ENCODE assay signal across 1 cellular context in genomic region chr15:64841258-64842098, GRCh38.
TF ChIP-seq lines count a peak whose summit lies in the region.

PLEKHO2 (plus strand) TSS chr15:64841915; CDS start chr15:64842017, 102 bp downstream.

TF ChIP-seq in HEK293, 187 proteins besides CTCF, POLR2A, EP300 and RAD21 (continued from another document and continues in another):
- no peak for TF ChIP-seq ZNF302 (tag by site-specific recombination; IDR thresholded peaks at IDR 0.05; ENCODE audit: low read depth)
- no peak for TF ChIP-seq MYNN (tag by site-specific recombination; IDR thresholded peaks at IDR 0.05; ENCODE audit: borderline replicate concordance)
- TF ChIP-seq, protein P1, sequence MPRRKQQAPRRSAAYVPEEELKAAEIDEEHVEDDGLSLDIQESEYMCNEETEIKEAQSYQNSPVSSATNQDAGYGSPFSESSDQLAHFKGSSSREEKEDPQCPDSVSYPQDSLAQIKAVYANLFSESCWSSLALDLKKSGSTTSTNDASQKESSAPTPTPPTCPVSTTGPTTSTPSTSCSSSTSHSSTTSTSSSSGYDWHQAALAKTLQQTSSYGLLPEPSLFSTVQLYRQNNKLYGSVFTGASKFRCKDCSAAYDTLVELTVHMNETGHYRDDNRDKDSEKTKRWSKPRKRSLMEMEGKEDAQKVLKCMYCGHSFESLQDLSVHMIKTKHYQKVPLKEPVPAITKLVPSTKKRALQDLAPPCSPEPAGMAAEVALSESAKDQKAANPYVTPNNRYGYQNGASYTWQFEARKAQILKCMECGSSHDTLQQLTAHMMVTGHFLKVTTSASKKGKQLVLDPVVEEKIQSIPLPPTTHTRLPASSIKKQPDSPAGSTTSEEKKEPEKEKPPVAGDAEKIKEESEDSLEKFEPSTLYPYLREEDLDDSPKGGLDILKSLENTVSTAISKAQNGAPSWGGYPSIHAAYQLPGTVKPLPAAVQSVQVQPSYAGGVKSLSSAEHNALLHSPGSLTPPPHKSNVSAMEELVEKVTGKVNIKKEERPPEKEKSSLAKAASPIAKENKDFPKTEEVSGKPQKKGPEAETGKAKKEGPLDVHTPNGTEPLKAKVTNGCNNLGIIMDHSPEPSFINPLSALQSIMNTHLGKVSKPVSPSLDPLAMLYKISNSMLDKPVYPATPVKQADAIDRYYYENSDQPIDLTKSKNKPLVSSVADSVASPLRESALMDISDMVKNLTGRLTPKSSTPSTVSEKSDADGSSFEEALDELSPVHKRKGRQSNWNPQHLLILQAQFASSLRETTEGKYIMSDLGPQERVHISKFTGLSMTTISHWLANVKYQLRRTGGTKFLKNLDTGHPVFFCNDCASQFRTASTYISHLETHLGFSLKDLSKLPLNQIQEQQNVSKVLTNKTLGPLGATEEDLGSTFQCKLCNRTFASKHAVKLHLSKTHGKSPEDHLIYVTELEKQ (tag by site-specific recombination; IDR thresholded peaks at IDR 0.05; ENCODE audit: borderline replicate concordance) = no peak
- no peak for TF ChIP-seq ZNF449 (tag by site-specific recombination; IDR thresholded peaks at IDR 0.05)
- no peak; the same call in 1 of the 2 replicates for TF ChIP-seq SP7 (tag by site-specific recombination; IDR thresholded peaks at IDR 0.05)
- no peak for TF ChIP-seq ZNF24 (tag by site-specific recombination; IDR thresholded peaks at IDR 0.05)
- no peak for TF ChIP-seq ZNF747 (tag by site-specific recombination; IDR thresholded peaks at IDR 0.05)
- no peak for TF ChIP-seq ZNF488 (tag by site-specific recombination; IDR thresholded peaks at IDR 0.05)
- TF ChIP-seq ZNF555 (tag by site-specific recombination; conservative IDR thresholded peaks at IDR 0.05) = no peak
- no peak for TF ChIP-seq ZNF776 (tag by site-specific recombination; IDR thresholded peaks at IDR 0.05; ENCODE audit: borderline replicate concordance)
- no peak for TF ChIP-seq ZNF549 (tag by site-specific recombination; IDR thresholded peaks at IDR 0.05)
- TF ChIP-seq, protein P2, sequence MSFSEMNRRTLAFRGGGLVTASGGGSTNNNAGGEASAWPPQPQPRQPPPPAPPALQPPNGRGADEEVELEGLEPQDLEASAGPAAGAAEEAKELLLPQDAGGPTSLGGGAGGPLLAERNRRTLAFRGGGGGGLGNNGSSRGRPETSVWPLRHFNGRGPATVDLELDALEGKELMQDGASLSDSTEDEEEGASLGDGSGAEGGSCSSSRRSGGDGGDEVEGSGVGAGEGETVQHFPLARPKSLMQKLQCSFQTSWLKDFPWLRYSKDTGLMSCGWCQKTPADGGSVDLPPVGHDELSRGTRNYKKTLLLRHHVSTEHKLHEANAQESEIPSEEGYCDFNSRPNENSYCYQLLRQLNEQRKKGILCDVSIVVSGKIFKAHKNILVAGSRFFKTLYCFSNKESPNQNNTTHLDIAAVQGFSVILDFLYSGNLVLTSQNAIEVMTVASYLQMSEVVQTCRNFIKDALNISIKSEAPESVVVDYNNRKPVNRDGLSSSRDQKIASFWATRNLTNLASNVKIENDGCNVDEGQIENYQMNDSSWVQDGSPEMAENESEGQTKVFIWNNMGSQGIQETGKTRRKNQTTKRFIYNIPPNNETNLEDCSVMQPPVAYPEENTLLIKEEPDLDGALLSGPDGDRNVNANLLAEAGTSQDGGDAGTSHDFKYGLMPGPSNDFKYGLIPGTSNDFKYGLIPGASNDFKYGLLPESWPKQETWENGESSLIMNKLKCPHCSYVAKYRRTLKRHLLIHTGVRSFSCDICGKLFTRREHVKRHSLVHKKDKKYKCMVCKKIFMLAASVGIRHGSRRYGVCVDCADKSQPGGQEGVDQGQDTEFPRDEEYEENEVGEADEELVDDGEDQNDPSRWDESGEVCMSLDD (tag by site-specific recombination; IDR thresholded peaks at IDR 0.05) = no peak
- TF ChIP-seq ZNF544 (tag by site-specific recombination; IDR thresholded peaks at IDR 0.05) = no peak
- TF ChIP-seq GFI1B (tag by site-specific recombination; IDR thresholded peaks at IDR 0.05) = no peak
- peak; percentile 50 for TF ChIP-seq KLF8 (tag by site-specific recombination; IDR thresholded peaks at IDR 0.05)
- no peak for TF ChIP-seq ZNF274 (IDR thresholded peaks at IDR 0.05; ENCODE audit: low read length)
- TF ChIP-seq ZNF274 (tag by site-specific recombination; IDR thresholded peaks at IDR 0.05; ENCODE audit: borderline replicate concordance) = no peak
- no peak for TF ChIP-seq ZSCAN18 (tag by site-specific recombination; IDR thresholded peaks at IDR 0.05)
- no peak for TF ChIP-seq ZNF561 (tag by site-specific recombination; IDR thresholded peaks at IDR 0.05; ENCODE audit: borderline replicate concordance)
- TF ChIP-seq, protein P3, sequence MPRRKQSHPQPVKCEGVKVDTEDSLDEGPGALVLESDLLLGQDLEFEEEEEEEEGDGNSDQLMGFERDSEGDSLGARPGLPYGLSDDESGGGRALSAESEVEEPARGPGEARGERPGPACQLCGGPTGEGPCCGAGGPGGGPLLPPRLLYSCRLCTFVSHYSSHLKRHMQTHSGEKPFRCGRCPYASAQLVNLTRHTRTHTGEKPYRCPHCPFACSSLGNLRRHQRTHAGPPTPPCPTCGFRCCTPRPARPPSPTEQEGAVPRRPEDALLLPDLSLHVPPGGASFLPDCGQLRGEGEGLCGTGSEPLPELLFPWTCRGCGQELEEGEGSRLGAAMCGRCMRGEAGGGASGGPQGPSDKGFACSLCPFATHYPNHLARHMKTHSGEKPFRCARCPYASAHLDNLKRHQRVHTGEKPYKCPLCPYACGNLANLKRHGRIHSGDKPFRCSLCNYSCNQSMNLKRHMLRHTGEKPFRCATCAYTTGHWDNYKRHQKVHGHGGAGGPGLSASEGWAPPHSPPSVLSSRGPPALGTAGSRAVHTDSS (tag by site-specific recombination; IDR thresholded peaks at IDR 0.05) = no peak
- no peak for TF ChIP-seq ZNF366 (tag by site-specific recombination; conservative IDR thresholded peaks at IDR 0.05)
- peak; percentile 86 for TF ChIP-seq SP3 (tag by site-specific recombination; IDR thresholded peaks at IDR 0.05)
- TF ChIP-seq ZNF239 (tag by site-specific recombination; IDR thresholded peaks at IDR 0.05) = no peak
- no peak for TF ChIP-seq ZNF701 (tag by site-specific recombination; IDR thresholded peaks at IDR 0.05)
- no peak for TF ChIP-seq ZNF112 (tag by site-specific recombination; IDR thresholded peaks at IDR 0.05)
- TF ChIP-seq KLF7 (tag by site-specific recombination; IDR thresholded peaks at IDR 0.05; ENCODE audit: borderline replicate concordance) = 0 out of 2 replicates have a peak, but pooled peaks have one; percentile 21
- no peak for TF ChIP-seq ZNF423 (tag by site-specific recombination; IDR thresholded peaks at IDR 0.05)
- TF ChIP-seq ZNF48 (tag by site-specific recombination; IDR thresholded peaks at IDR 0.05) = no peak
- TF ChIP-seq ZNF529 (tag by site-specific recombination; IDR thresholded peaks at IDR 0.05; ENCODE audit: insufficient replicate concordance) = no peak
- TF ChIP-seq ELK4 (IDR thresholded peaks at IDR 0.05; ENCODE audit: borderline replicate concordance, low read depth, low read length) = no peak
- no peak for TF ChIP-seq ZBTB17 (tag by site-specific recombination; IDR thresholded peaks at IDR 0.05)
- no peak for TF ChIP-seq ATF2 (tag by site-specific recombination; IDR thresholded peaks at IDR 0.05; ENCODE audit: low read depth)
- TF ChIP-seq ZNF140 (tag by site-specific recombination; IDR thresholded peaks at IDR 0.05) = no peak
- TF ChIP-seq ZEB2 (tag by site-specific recombination; IDR thresholded peaks at IDR 0.05) = no peak
- TF ChIP-seq ZNF292 (tag by site-specific recombination; IDR thresholded peaks at IDR 0.05; ENCODE audit: borderline replicate concordance, low read depth) = no peak
- no peak for TF ChIP-seq ZNF692 (tag by site-specific recombination; IDR thresholded peaks at IDR 0.05)
- TF ChIP-seq ZFP41 (tag by site-specific recombination; IDR thresholded peaks at IDR 0.05; ENCODE audit: borderline replicate concordance) = no peak
- no peak for TF ChIP-seq ZFP3 (tag by site-specific recombination; IDR thresholded peaks at IDR 0.05; ENCODE audit: low read depth)
- no peak for TF ChIP-seq PBX3 (CRISPR knock-in tag; IDR thresholded peaks at IDR 0.05)
- no peak for TF ChIP-seq ZNF580 (tag by site-specific recombination; IDR thresholded peaks at IDR 0.05)
- TF ChIP-seq ZBTB21 (tag by site-specific recombination; IDR thresholded peaks at IDR 0.05) = no peak
- TF ChIP-seq, protein P4, sequence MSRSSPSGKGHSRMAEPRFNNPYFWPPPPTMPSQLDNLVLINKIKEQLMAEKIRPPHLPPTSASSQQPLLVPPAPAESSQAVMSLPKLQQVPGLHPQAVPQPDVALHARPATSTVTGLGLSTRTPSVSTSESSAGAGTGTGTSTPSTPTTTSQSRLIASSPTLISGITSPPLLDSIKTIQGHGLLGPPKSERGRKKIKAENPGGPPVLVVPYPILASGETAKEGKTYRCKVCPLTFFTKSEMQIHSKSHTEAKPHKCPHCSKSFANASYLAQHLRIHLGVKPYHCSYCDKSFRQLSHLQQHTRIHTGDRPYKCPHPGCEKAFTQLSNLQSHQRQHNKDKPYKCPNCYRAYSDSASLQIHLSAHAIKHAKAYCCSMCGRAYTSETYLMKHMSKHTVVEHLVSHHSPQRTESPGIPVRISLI (tag by site-specific recombination; IDR thresholded peaks at IDR 0.05) = no peak
- TF ChIP-seq ZNF433 (tag by site-specific recombination; IDR thresholded peaks at IDR 0.05; ENCODE audit: low read depth) = no peak
- TF ChIP-seq KLF9 (tag by site-specific recombination; IDR thresholded peaks at IDR 0.05; ENCODE audit: low read depth) = peak; percentile 43
- peak; percentile 86 for TF ChIP-seq ZFHX2 (tag by site-specific recombination; conservative IDR thresholded peaks at IDR 0.05)
- TF ChIP-seq KLF1 (tag by site-specific recombination; IDR thresholded peaks at IDR 0.05) = peak; percentile 65
- no peak for TF ChIP-seq ZNF416 (tag by site-specific recombination; IDR thresholded peaks at IDR 0.05)
